1 cellular context compared by ENCODE assay signal in the genomic region with DNA sequence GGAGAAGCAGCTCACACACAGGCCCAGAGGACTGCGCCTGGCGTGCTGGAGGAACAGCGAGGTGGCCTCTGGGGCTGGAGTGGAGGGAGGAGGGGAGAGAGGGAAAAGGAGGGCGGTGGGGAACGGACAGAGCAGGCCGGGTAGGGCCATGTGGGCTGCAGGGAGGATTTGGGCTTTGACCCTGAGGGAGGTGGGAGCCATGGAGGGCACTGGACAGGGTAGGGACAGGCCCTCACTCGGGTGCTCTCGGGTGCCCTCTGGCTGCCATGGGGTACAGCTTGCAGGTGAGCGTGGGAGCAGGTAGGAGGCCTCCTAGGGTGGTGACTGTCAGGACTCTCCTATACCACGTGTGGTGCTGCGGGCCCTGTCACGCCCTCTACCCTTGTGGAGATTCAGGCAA.
TF ChIP-seq lines count a peak whose summit lies in the region.

No MANE protein-coding gene starts in this region.

TF ChIP-seq in IMR-90, 13 proteins besides CTCF, POLR2A, EP300 and RAD21 (continued from another document):
- TF ChIP-seq USF2 (IDR thresholded peaks at IDR 0.05; ENCODE audit: low read depth, low read length) (no peak), CHD1 (IDR thresholded peaks at IDR 0.05; ENCODE audit: low read depth, low read length) (no peak), SMC3 (IDR thresholded peaks at IDR 0.05; ENCODE audit: low read depth, low read length) (no peak), FOS (IDR thresholded peaks at IDR 0.05; ENCODE audit: low read depth, low read length) (no peak), MAFK (IDR thresholded peaks at IDR 0.05; ENCODE audit: low read depth, low read length) (no peak), MAZ (IDR thresholded peaks at IDR 0.05; ENCODE audit: borderline replicate concordance, low read depth, low read length) (no peak), RFX5 (IDR thresholded peaks at IDR 0.05; ENCODE audit: low read depth, low read length) (no peak), RCOR1 (IDR thresholded peaks at IDR 0.05; ENCODE audit: insufficient replicate concordance, low read length) (no peak)
